25 cellular contexts compared by ENCODE assay signal in the genomic region with DNA sequence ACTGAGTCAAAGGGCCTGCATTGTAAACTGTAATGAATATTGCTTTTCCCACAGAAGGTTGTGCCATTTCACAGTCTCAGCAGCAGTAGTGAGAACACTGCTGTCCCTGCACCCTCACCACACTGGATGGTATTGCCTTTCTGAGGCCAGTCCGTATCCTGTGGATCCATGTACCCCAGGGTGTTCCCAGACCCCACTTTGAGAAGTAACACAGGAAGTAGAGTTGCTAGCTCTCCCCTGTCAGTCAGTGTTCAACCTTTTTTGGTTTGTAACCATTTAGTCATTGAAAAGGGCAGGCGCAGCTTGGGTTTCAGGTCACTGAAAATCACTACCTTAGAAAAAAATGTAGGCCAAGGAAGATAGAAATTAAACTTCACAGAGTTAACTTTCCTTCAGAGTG. TPM values are rescaled to one million over a fixed set of nuclear protein-coding genes. Genes with fewer than 3 reads are reported as not detected.
A peak's percentile ranks its signal among the peaks of the same experiment; 100 is the strongest.
DNase-seq lines count a peak whose midpoint lies in the region; ATAC-seq and TF ChIP-seq lines count a peak whose summit lies in the region.
"Had no signal": no experiment of that assay in that cellular context is flagged by ENCODE, and none has a peak within 500 bp of the region (broad histone marks: within the 10 kb centered on the region; RNA-seq: fewer than 3 reads in every experiment).

No MANE protein-coding gene starts in this region.

- H3K36me3 Mint-ChIP-seq in activated CD4-positive, alpha-beta T cell treated with anti-CD3 and anti-CD28 coated beads, Interleukin-2, amount 10 ng/mL, durations not matched to agents 24 days and 14 days (ENCODE audit: low read depth), result peaks cover 52% of the 10 kb centered on the region
- H3K36me3 Mint-ChIP-seq in stimulated activated naive CD8-positive, alpha-beta T cell treated with anti-CD3 and anti-CD28 coated beads, Interleukin-15, Interleukin-2, amounts not matched to agents 100 ng/mL and 50 ng/mL, for 24 hours (ENCODE audit: low read depth), result peaks cover 57% of the 10 kb centered on the region
- peaks cover 9 to 49% (median 32%) of the 10 kb centered on the region in 3 donors for H3K36me3 Mint-ChIP-seq in naive thymus-derived CD8-positive, alpha-beta T cell
- no peaks in the 10 kb centered on the region for H3K36me3 Mint-ChIP-seq in osteocyte (ENCODE audit: unreplicated experiment)

- H3K27me3 Mint-ChIP-seq in activated CD4-positive, alpha-beta T cell treated with anti-CD3 and anti-CD28 coated beads, Interleukin-2, amount 10 ng/mL, durations not matched to agents 24 days and 14 days, result no peaks in the 10 kb centered on the region
- peaks cover 4% of the 10 kb centered on the region for H3K27me3 Mint-ChIP-seq in stimulated activated naive CD8-positive, alpha-beta T cell treated with anti-CD3 and anti-CD28 coated beads, Interleukin-15, Interleukin-2, amounts not matched to agents 100 ng/mL and 50 ng/mL, for 24 hours
- no peaks in the 10 kb centered on the region for H3K27me3 Mint-ChIP-seq in stimulated activated naive CD8-positive, alpha-beta T cell treated with anti-CD3 and anti-CD28 coated beads, Interleukin-15, amount 100 ng/mL, for 72 hours
- peaks cover 0 to 4% (median 0%) of the 10 kb centered on the region in 5 donors for H3K27me3 Mint-ChIP-seq in naive thymus-derived CD8-positive, alpha-beta T cell
- H3K27me3 Mint-ChIP-seq in osteocyte (ENCODE audit: unreplicated experiment), result peaks cover 69% of the 10 kb centered on the region

- H3K27ac ChIP-seq in psoas muscle, result no peak overlapping the region
- H3K27ac ChIP-seq: 22Rv1; BLaER1 treated with 17β-estradiol and CSF1 and Interleukin-3, amounts not matched to agents 10 nM and 100 nM; KMS-11; PC-9 had no signal

- no peaks in the 10 kb centered on the region for H3K9me3 Mint-ChIP-seq in activated CD4-positive, alpha-beta T cell treated with anti-CD3 and anti-CD28 coated beads, Interleukin-2, amount 10 ng/mL, durations not matched to agents 24 days and 14 days
- no peaks in the 10 kb centered on the region for H3K9me3 Mint-ChIP-seq in stimulated activated naive CD8-positive, alpha-beta T cell treated with anti-CD3 and anti-CD28 coated beads, Interleukin-15, Interleukin-2, amounts not matched to agents 100 ng/mL and 50 ng/mL, for 24 hours
- peaks cover 4 to 7% of the 10 kb centered on the region in 2 donors for H3K9me3 Mint-ChIP-seq in stimulated activated naive CD8-positive, alpha-beta T cell treated with anti-CD3 and anti-CD28 coated beads, Interleukin-15, amount 100 ng/mL, for 72 hours
- H3K9me3 Mint-ChIP-seq in naive thymus-derived CD8-positive, alpha-beta T cell, result peaks cover 0 to 13% (median 4%) of the 10 kb centered on the region in 9 donors
- H3K9me3 Mint-ChIP-seq in osteocyte (ENCODE audit: unreplicated experiment), result no peaks in the 10 kb centered on the region

- no peaks in the 10 kb centered on the region for H3K4me1 ChIP-seq in psoas muscle
- H3K4me1 ChIP-seq: BLaER1 treated with 17β-estradiol and CSF1 and Interleukin-3, amounts not matched to agents 10 nM and 100 nM had no signal

- ATAC-seq in stimulated activated naive CD8-positive, alpha-beta T cell treated with anti-CD3 and anti-CD28 coated beads, Interleukin-15, amount 100 ng/mL, for 72 hours, result no peak
- no peak for ATAC-seq in naive thymus-derived CD8-positive, alpha-beta T cell
- ATAC-seq in psoas muscle, result no peak
- ATAC-seq in GM18858 (IDR thresholded peaks at IDR 0.05; ENCODE audit: unreplicated experiment), result no peak

- H3K36me3 ChIP-seq in psoas muscle (ENCODE audit: insufficient read depth in 1 of 2, low read depth in 1 of 2), result no peaks in the 10 kb centered on the region
- H3K36me3 ChIP-seq: BLaER1 treated with 17β-estradiol and CSF1 and Interleukin-3, amounts not matched to agents 10 nM and 100 nM had no signal

- H3K4me3 ChIP-seq in psoas muscle, result no peak overlapping the region
- H3K4me3 ChIP-seq: BLaER1 treated with 17β-estradiol and CSF1 and Interleukin-3, amounts not matched to agents 10 nM and 100 nM; PC-9 had no signal

- intact Hi-C loops in activated CD4-positive, alpha-beta T cell treated with anti-CD3 and anti-CD28 coated beads, Interleukin-2, amount 10 ng/mL, durations not matched to agents 24 days and 14 days (cut with micrococcal nuclease), result no loop called here
- intact Hi-C loops in psoas muscle (cut with DNase I), result no loop called here

- peak; percentile 47 for DNase-seq in activated CD4-positive, alpha-beta T cell treated with anti-CD3 and anti-CD28 coated beads, Interleukin-2, amount 10 ng/mL, durations not matched to agents 24 days and 14 days
- no peak for DNase-seq in activated CD4-positive, alpha-beta T cell treated with anti-CD3 and anti-CD28 coated beads for 48 hours
- no peak for DNase-seq in stimulated activated naive CD8-positive, alpha-beta T cell treated with anti-CD3 and anti-CD28 coated beads, Interleukin-15, amount 100 ng/mL, for 72 hours
- no peak for DNase-seq in naive thymus-derived CD8-positive, alpha-beta T cell
- DNase-seq in psoas muscle (no peak), osteocyte (ENCODE audit: extremely low spot score, unreplicated experiment) (no peak)
- DNase-seq: DMS53, EL, GF-D8, H7, IMR-90, MV-4-11, NCI-H1105 treated with DMSO at 0.1 percent for 48 hours, NCI-H2029 treated with DMSO at 0.1 percent for 48 hours, NCI-H226, NCI-H510A treated with DMSO at 0.1 percent for 48 hours, NCI-H748 treated with DMSO at 0.1 percent for 48 hours, PC-9, RPMI8226, SHP77 had no signal

- POLR2A ChIA-PET in naive thymus-derived CD8-positive, alpha-beta T cell (lab: Charles Lee), result interaction anchor here (1.1 to 2.5 kb wide), 4 partner anchors 10 to 126 kb away, joined by 3 to 12 read pairs (median 4); no protein-coding TSS in a partner anchor

- H3K27me3 ChIP-seq in psoas muscle (ENCODE audit: insufficient read depth in 3 of 3, low read length in 2 of 3), result peaks cover 4 to 68% (median 28%) of the 10 kb centered on the region in 3 donors

- no peak overlapping the region for H3K4me3 Mint-ChIP-seq in activated CD4-positive, alpha-beta T cell treated with anti-CD3 and anti-CD28 coated beads, Interleukin-2, amount 10 ng/mL, durations not matched to agents 24 days and 14 days
- H3K4me3 Mint-ChIP-seq in stimulated activated naive CD8-positive, alpha-beta T cell treated with anti-CD3 and anti-CD28 coated beads, Interleukin-15, Interleukin-2, amounts not matched to agents 100 ng/mL and 50 ng/mL, for 24 hours, result no peak overlapping the region
- no peak overlapping the region for H3K4me3 Mint-ChIP-seq in stimulated activated naive CD8-positive, alpha-beta T cell treated with anti-CD3 and anti-CD28 coated beads, Interleukin-15, amount 100 ng/mL, for 72 hours
- no peak overlapping the region for H3K4me3 Mint-ChIP-seq in naive thymus-derived CD8-positive, alpha-beta T cell
- H3K4me3 Mint-ChIP-seq in osteocyte (ENCODE audit: unreplicated experiment), result no peak overlapping the region

- no peaks in the 10 kb centered on the region for H3K9me3 ChIP-seq in psoas muscle

- H3K27ac Mint-ChIP-seq in activated CD4-positive, alpha-beta T cell treated with anti-CD3 and anti-CD28 coated beads, Interleukin-2, amount 10 ng/mL, durations not matched to agents 24 days and 14 days, result peak overlapping the region; percentile 34
- peak overlapping the region; percentile 65 for H3K27ac Mint-ChIP-seq in stimulated activated naive CD8-positive, alpha-beta T cell treated with anti-CD3 and anti-CD28 coated beads, Interleukin-15, Interleukin-2, amounts not matched to agents 100 ng/mL and 50 ng/mL, for 24 hours
- no peak overlapping the region for H3K27ac Mint-ChIP-seq in stimulated activated naive CD8-positive, alpha-beta T cell treated with anti-CD3 and anti-CD28 coated beads, Interleukin-15, amount 100 ng/mL, for 72 hours
- peak overlapping the region in 8 of 10 donors; percentile 3 to 84 (median 50) for H3K27ac Mint-ChIP-seq in naive thymus-derived CD8-positive, alpha-beta T cell
- H3K27ac Mint-ChIP-seq in osteocyte (ENCODE audit: unreplicated experiment), result no peak overlapping the region

- peaks cover 55% of the 10 kb centered on the region for H3K4me1 Mint-ChIP-seq in activated CD4-positive, alpha-beta T cell treated with anti-CD3 and anti-CD28 coated beads, Interleukin-2, amount 10 ng/mL, durations not matched to agents 24 days and 14 days
- peaks cover 81% of the 10 kb centered on the region for H3K4me1 Mint-ChIP-seq in stimulated activated naive CD8-positive, alpha-beta T cell treated with anti-CD3 and anti-CD28 coated beads, Interleukin-15, Interleukin-2, amounts not matched to agents 100 ng/mL and 50 ng/mL, for 24 hours (ENCODE audit: low read depth)
- peaks cover 78% of the 10 kb centered on the region for H3K4me1 Mint-ChIP-seq in stimulated activated naive CD8-positive, alpha-beta T cell treated with anti-CD3 and anti-CD28 coated beads, Interleukin-15, amount 100 ng/mL, for 72 hours
- peaks cover 38 to 83% (median 67%) of the 10 kb centered on the region in 4 donors for H3K4me1 Mint-ChIP-seq in naive thymus-derived CD8-positive, alpha-beta T cell
- peaks cover 3% of the 10 kb centered on the region for H3K4me1 Mint-ChIP-seq in osteocyte (ENCODE audit: unreplicated experiment)

- no peak for TF ChIP-seq CTCF in psoas muscle (IDR thresholded peaks at IDR 0.05)
- TF ChIP-seq CTCF in osteocyte (IDR thresholded peaks at IDR 0.05), result no peak

- 44 to 90% (median 69%) methylated on average over 2 of the region's 2 CpGs for WGBS in psoas muscle, 3 donors

RNA-seq across cellular contexts. Expression of gene SLFN12L, which starts 37.9 kb away (rescaled TPM):
- total RNA-seq in activated CD4-positive, alpha-beta T cell treated with anti-CD3 and anti-CD28 coated beads, Interleukin-2, amount 10 ng/mL, durations not matched to agents 24 days and 14 days, result 43.1 and 44.8 TPM in 2 replicates
- 10 to 100 TPM; 44.7 to 51.1 TPM for total RNA-seq in naive thymus-derived CD8-positive, alpha-beta T cell
- 10 to 100 TPM in 2 of 3 donors, 1 to 10 TPM in 1; 9.6 to 12.3 (median 10.9) TPM for polyA plus RNA-seq in naive thymus-derived CD8-positive, alpha-beta T cell
- under 1 TPM in 3 of 4 donors, not detected in 1; 0.17 to 0.30 (median 0.26) TPM for total RNA-seq in psoas muscle
- polyA plus RNA-seq in psoas muscle, result under 1 TPM; 0.03 to 0.10 (median 0.09) TPM
- total RNA-seq in osteocyte, result not detected in 2 replicates
- total RNA-seq: H7, PC-9 had no signal
- polyA plus RNA-seq: IMR-90 had no signal

RNA-seq across cellular contexts. Expression of gene SLFN13, which starts 51.0 kb away (rescaled TPM):
- 34.5 and 36.8 TPM in 2 replicates for total RNA-seq in activated CD4-positive, alpha-beta T cell treated with anti-CD3 and anti-CD28 coated beads, Interleukin-2, amount 10 ng/mL, durations not matched to agents 24 days and 14 days
- 10 to 100 TPM; 15.9 to 17.0 TPM for total RNA-seq in naive thymus-derived CD8-positive, alpha-beta T cell
- 1 to 10 TPM; 3.2 to 9.5 (median 3.4) TPM for polyA plus RNA-seq in naive thymus-derived CD8-positive, alpha-beta T cell
- total RNA-seq in psoas muscle, result 1 to 10 TPM; 1.1 to 3.2 (median 1.9) TPM
- polyA plus RNA-seq in psoas muscle, result under 1 TPM; 0.13 to 0.35 (median 0.27) TPM
- total RNA-seq in osteocyte, result 6.4 and 9.0 TPM in 2 replicates

Comparison
In these comparisons a context has a peak if more than half of its experiments do, and no peak if none do; other contexts are left out.
1. H3K27ac Mint-ChIP-seq: peak in activated CD4-positive, alpha-beta T cell treated with anti-CD3 and anti-CD28 coated beads, Interleukin-2, amount 10 ng/mL, durations not matched to agents 24 days and 14 days (single experiment), stimulated activated naive CD8-positive, alpha-beta T cell treated with anti-CD3 and anti-CD28 coated beads, Interleukin-15, Interleukin-2, amounts not matched to agents 100 ng/mL and 50 ng/mL, for 24 hours (single experiment) and naive thymus-derived CD8-positive, alpha-beta T cell (8 of 10); none in stimulated activated naive CD8-positive, alpha-beta T cell treated with anti-CD3 and anti-CD28 coated beads, Interleukin-15, amount 100 ng/mL, for 72 hours (0 of 2) and osteocyte (single experiment).
2. RNA of gene SLFN12L, which starts 37.9 kb away (total RNA-seq): 44.7 to 51.1 TPM in naive thymus-derived CD8-positive, alpha-beta T cell and 43.1 to 44.8 TPM in activated CD4-positive, alpha-beta T cell treated with anti-CD3 and anti-CD28 coated beads, Interleukin-2, amount 10 ng/mL, durations not matched to agents 24 days and 14 days; 0.17 to 0.30 TPM in psoas muscle and not detected in osteocyte; every median in the first group is over 10 times any median in the second.